Comparison of ENCODE assay signal across 13 cellular contexts in the genomic region with DNA sequence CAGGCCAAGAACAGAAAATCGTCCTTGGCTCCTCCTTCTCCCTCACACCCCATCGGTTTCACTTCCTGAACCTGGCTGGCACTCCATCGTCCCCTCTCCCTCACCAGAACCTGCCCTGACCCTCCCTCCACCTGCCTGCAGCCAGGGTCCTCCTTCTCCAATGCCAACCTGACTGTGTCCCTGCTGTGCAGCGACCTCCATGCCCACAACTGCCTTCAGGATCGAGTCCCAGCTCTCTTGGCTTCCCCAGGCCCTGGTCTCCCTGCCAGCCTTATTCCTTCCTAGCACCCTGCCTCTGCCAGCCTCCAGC. TPM values are rescaled to one million over a fixed set of nuclear protein-coding genes. Genes with fewer than 3 reads are reported as not detected.
A peak's percentile ranks its signal among the peaks of the same experiment; 100 is the strongest.
DNase-seq lines count a peak whose midpoint lies in the region; ATAC-seq and TF ChIP-seq lines count a peak whose summit lies in the region.
"Had no signal": no experiment of that assay in that cellular context is flagged by ENCODE, and none has a peak within 500 bp of the region (broad histone marks: within the 10 kb centered on the region; RNA-seq: fewer than 3 reads in every experiment).

No MANE protein-coding gene starts in this region.

- in situ Hi-C loops in brain microvascular endothelial cell (cut with HindIII; ENCODE audit: low pct_ligation_motif_present, low sequenced_read_pairs): no loop called here

- H3K27me3 ChIP-seq in brain microvascular endothelial cell (replicated peaks): no peaks in the 10 kb centered on the region

- peaks cover 24% of the 10 kb centered on the region for H3K4me1 Mint-ChIP-seq in activated naive CD4-positive, alpha-beta T cell treated with anti-CD3 and anti-CD28 coated beads, Interleukin-2, amount 50 U/mL, for 24 hours
- peaks cover 21% of the 10 kb centered on the region for H3K4me1 Mint-ChIP-seq in T-helper 17 cell
- H3K4me1 Mint-ChIP-seq in stimulated activated naive B cell treated with anti-CD40 and anti-IgM and Interleukin-4, amounts not matched to agents 10 μg/mL and 1 μg/mL and 100 μg/mL, for 72 hours: peaks cover 63 to 100% of the 10 kb centered on the region in 2 donors

- no peaks in the 10 kb centered on the region for H3K9me3 ChIP-seq in T-helper 17 cell (ENCODE audit: control insufficient read depth, low read length, poor library complexity, severe bottlenecking)

- H3K4me3 Mint-ChIP-seq in activated naive CD4-positive, alpha-beta T cell treated with anti-CD3 and anti-CD28 coated beads, Interleukin-2, amount 50 U/mL, for 24 hours: no peak overlapping the region
- H3K4me3 Mint-ChIP-seq in T-helper 17 cell: no peak overlapping the region
- H3K4me3 Mint-ChIP-seq in stimulated activated naive B cell treated with anti-CD40 and anti-IgM and Interleukin-4, amounts not matched to agents 10 μg/mL and 1 μg/mL and 100 μg/mL, for 72 hours: peak overlapping the region; percentile 78 to 83

- DNase-seq in activated naive CD4-positive, alpha-beta T cell treated with Interleukin-2 at 50 U/mL for 16 hours: no peak
- DNase-seq in T-helper 17 cell (no peak), brain microvascular endothelial cell (no peak), SW480 (ENCODE audit: low spot score) (no peak)
- DNase-seq in stimulated activated naive B cell treated with anti-CD40 and anti-IgM and Interleukin-4, amounts not matched to agents 10 μg/mL and 1 μg/mL and 100 μg/mL, for 72 hours: peak; percentile 58
- no peak for DNase-seq in activated CD8-positive, alpha-beta memory T cell treated with anti-CD3 and anti-CD28 coated beads, Interleukin-2, amount 50 U/mL, for 48 hours
- DNase-seq: AML-193, hypothalamus had no signal

- TF ChIP-seq CTCF in brain microvascular endothelial cell (IDR thresholded peaks at IDR 0.05; ENCODE audit: low read depth, low read length, missing control alignments): no peak

- H3K27ac Mint-ChIP-seq in activated naive CD4-positive, alpha-beta T cell treated with anti-CD3 and anti-CD28 coated beads, Interleukin-2, amount 50 U/mL, for 24 hours: peak overlapping the region; percentile 53
- peak overlapping the region; percentile 66 for H3K27ac Mint-ChIP-seq in T-helper 17 cell
- peak overlapping the region; percentile 98 for H3K27ac Mint-ChIP-seq in stimulated activated naive B cell treated with anti-CD40 and anti-IgM and Interleukin-4, amounts not matched to agents 10 μg/mL and 1 μg/mL and 100 μg/mL, for 72 hours

- no peak overlapping the region for H3K4me3 ChIP-seq in brain microvascular endothelial cell (ENCODE audit: low read depth, low read length)
- H3K4me3 ChIP-seq: SK-N-MC, thoracic aorta had no signal

- H3K36me3 Mint-ChIP-seq in activated naive CD4-positive, alpha-beta T cell treated with anti-CD3 and anti-CD28 coated beads, Interleukin-2, amount 50 U/mL, for 24 hours: peaks cover 17% of the 10 kb centered on the region
- peaks cover 3% of the 10 kb centered on the region for H3K36me3 Mint-ChIP-seq in T-helper 17 cell (ENCODE audit: low read depth)
- peaks cover 81 to 92% of the 10 kb centered on the region in 2 donors for H3K36me3 Mint-ChIP-seq in stimulated activated naive B cell treated with anti-CD40 and anti-IgM and Interleukin-4, amounts not matched to agents 10 μg/mL and 1 μg/mL and 100 μg/mL, for 72 hours

- peaks cover 6% of the 10 kb centered on the region for H3K9me3 Mint-ChIP-seq in activated naive CD4-positive, alpha-beta T cell treated with anti-CD3 and anti-CD28 coated beads, Interleukin-2, amount 50 U/mL, for 24 hours
- peaks cover 4 to 7% of the 10 kb centered on the region in 2 donors for H3K9me3 Mint-ChIP-seq in stimulated activated naive B cell treated with anti-CD40 and anti-IgM and Interleukin-4, amounts not matched to agents 10 μg/mL and 1 μg/mL and 100 μg/mL, for 72 hours

- no peaks in the 10 kb centered on the region for H3K36me3 ChIP-seq in brain microvascular endothelial cell (replicated peaks)
- H3K36me3 ChIP-seq: thoracic aorta had no signal

- ATAC-seq in HG02759 (IDR thresholded peaks at IDR 0.05; ENCODE audit: unreplicated experiment) (peak; percentile 34), T-helper 17 cell (peak; percentile 42)
- peak; percentile 49 to 58 for ATAC-seq in stimulated activated naive B cell treated with anti-CD40 and anti-IgM and Interleukin-4, amounts not matched to agents 10 μg/mL and 1 μg/mL and 100 μg/mL, for 72 hours (replicated peaks)

- H3K27me3 Mint-ChIP-seq in activated naive CD4-positive, alpha-beta T cell treated with anti-CD3 and anti-CD28 coated beads, Interleukin-2, amount 50 U/mL, for 24 hours: no peaks in the 10 kb centered on the region
- no peaks in the 10 kb centered on the region for H3K27me3 Mint-ChIP-seq in T-helper 17 cell
- H3K27me3 Mint-ChIP-seq in stimulated activated naive B cell treated with anti-CD40 and anti-IgM and Interleukin-4, amounts not matched to agents 10 μg/mL and 1 μg/mL and 100 μg/mL, for 72 hours: no peaks in the 10 kb centered on the region

- H3K27ac ChIP-seq in brain microvascular endothelial cell: no peak overlapping the region
- H3K27ac ChIP-seq: HL-60, SK-N-MC, thoracic aorta had no signal

RNA-seq across cellular contexts. Expression of a gene that starts 19.8 kb away (rescaled TPM):
- 1 to 10 TPM; 4.6 to 8.8 TPM for total RNA-seq in T-helper 17 cell

RNA-seq across cellular contexts. Expression of a gene that starts 55.2 kb away (rescaled TPM):
- 1 to 10 TPM; 5.0 to 8.5 TPM for total RNA-seq in T-helper 17 cell

Comparison
In these comparisons a context has a peak if more than half of its experiments do, and no peak if none do; other contexts are left out.
1. H3K4me3 Mint-ChIP-seq: peak in stimulated activated naive B cell treated with anti-CD40 and anti-IgM and Interleukin-4, amounts not matched to agents 10 μg/mL and 1 μg/mL and 100 μg/mL, for 72 hours (2 of 2); none in activated naive CD4-positive, alpha-beta T cell treated with anti-CD3 and anti-CD28 coated beads, Interleukin-2, amount 50 U/mL, for 24 hours (single experiment) and T-helper 17 cell (single experiment).
2. Peak in every context shown above with its lines, with median percentiles within 50 percentile points of each other: H3K27ac Mint-ChIP-seq and ATAC-seq.